ENCODE assay signal across 1 cellular context in the genomic region with DNA sequence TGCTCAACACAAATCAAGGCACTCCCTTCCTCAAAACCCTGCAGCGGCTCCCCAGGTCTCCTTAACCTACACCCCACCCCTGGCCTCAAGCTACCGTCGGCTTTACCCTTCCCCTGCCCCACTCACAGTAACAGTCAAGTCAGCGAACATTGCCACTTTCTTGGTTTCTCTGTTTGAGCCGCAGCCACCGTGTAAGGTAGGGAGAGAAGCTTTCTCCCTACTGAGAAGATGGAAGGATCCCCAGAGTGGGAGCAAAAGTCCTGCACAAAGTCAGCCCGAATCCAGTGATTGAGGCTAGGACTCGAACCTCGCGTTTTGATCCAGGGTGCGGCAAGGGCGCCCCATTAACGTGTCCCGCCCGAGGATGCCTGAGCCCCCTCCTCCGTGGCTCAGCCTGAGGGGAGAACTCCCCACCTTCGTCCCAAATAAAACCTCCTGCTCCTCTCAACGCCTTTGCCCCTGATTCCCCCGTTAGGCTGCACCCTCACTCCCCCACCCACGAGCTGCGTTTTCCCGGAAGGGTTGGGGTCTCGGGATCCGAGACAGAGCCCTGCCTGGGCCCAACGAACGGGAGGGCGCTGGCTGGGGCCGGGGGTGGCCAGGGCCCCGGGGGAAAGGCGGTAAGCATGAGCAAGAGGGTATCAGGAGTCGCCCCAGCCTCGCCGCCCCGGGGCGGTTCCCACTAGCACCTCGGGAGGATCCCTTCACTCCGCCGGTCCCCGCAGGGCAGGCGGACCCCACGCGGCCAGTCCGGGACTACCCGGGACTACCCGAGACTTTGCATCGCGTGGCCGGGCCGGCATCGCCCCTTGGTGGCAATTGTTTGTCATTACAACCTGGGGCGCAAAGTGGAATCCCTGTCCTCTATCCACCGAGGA.
TF ChIP-seq lines count a peak whose summit lies in the region.

No MANE protein-coding gene starts in this region.

TF ChIP-seq in HepG2, 621 proteins besides CTCF, POLR2A, EP300 and RAD21 (continued from another document and continues in another):
- TF ChIP-seq, protein P1, sequence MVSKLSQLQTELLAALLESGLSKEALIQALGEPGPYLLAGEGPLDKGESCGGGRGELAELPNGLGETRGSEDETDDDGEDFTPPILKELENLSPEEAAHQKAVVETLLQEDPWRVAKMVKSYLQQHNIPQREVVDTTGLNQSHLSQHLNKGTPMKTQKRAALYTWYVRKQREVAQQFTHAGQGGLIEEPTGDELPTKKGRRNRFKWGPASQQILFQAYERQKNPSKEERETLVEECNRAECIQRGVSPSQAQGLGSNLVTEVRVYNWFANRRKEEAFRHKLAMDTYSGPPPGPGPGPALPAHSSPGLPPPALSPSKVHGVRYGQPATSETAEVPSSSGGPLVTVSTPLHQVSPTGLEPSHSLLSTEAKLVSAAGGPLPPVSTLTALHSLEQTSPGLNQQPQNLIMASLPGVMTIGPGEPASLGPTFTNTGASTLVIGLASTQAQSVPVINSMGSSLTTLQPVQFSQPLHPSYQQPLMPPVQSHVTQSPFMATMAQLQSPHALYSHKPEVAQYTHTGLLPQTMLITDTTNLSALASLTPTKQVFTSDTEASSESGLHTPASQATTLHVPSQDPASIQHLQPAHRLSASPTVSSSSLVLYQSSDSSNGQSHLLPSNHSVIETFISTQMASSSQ (IDR thresholded peaks at IDR 0.05; ENCODE audit: low read depth) = no peak
- TF ChIP-seq, protein P1 (CRISPR knock-in tag; IDR thresholded peaks at IDR 0.05; ENCODE audit: borderline replicate concordance) = no peak
- no peak for TF ChIP-seq HNF4A (CRISPR knock-in tag; IDR thresholded peaks at IDR 0.05)
- no peak for TF ChIP-seq SETDB1 (CRISPR knock-in tag; IDR thresholded peaks at IDR 0.05; ENCODE audit: borderline replicate concordance)
- TF ChIP-seq ZBTB42 (CRISPR knock-in tag; IDR thresholded peaks at IDR 0.05) = no peak
- TF ChIP-seq MZF1 (CRISPR knock-in tag; IDR thresholded peaks at IDR 0.05; ENCODE audit: borderline replicate concordance) = no peak
- TF ChIP-seq, protein P2, sequence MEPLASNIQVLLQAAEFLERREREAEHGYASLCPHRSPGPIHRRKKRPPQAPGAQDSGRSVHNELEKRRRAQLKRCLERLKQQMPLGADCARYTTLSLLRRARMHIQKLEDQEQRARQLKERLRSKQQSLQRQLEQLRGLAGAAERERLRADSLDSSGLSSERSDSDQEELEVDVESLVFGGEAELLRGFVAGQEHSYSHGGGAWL (CRISPR knock-in tag; IDR thresholded peaks at IDR 0.05) = no peak
- TF ChIP-seq, protein P3, sequence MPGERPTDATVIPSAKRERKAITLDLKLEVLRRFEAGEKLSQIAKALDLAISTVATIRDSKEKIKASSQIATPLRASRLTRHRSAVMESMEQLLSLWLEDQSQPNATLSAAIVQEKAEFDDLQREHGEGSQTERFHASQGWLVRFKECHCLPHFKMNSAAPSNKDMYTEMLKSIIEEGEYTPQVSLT (CRISPR knock-in tag; IDR thresholded peaks at IDR 0.05; ENCODE audit: borderline replicate concordance, low read depth) = no peak
- peak; percentile 98 for TF ChIP-seq STAG1 (CRISPR knock-in tag; IDR thresholded peaks at IDR 0.05)
- TF ChIP-seq ZNF180 (CRISPR knock-in tag; IDR thresholded peaks at IDR 0.05; ENCODE audit: borderline replicate concordance, low read depth) = no peak; the same call in 1 of the 2 replicates
- TF ChIP-seq CHD4 (IDR thresholded peaks at IDR 0.05; ENCODE audit: borderline replicate concordance, low read length) = no peak
- TF ChIP-seq, protein P4, sequence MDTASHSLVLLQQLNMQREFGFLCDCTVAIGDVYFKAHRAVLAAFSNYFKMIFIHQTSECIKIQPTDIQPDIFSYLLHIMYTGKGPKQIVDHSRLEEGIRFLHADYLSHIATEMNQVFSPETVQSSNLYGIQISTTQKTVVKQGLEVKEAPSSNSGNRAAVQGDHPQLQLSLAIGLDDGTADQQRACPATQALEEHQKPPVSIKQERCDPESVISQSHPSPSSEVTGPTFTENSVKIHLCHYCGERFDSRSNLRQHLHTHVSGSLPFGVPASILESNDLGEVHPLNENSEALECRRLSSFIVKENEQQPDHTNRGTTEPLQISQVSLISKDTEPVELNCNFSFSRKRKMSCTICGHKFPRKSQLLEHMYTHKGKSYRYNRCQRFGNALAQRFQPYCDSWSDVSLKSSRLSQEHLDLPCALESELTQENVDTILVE (CRISPR knock-in tag; IDR thresholded peaks at IDR 0.05) = peak; percentile 48; the same call in 1 of the 2 replicates
- TF ChIP-seq ZNF543 (CRISPR knock-in tag; IDR thresholded peaks at IDR 0.05) = no peak
- no peak for TF ChIP-seq FOXJ3 (CRISPR knock-in tag; IDR thresholded peaks at IDR 0.05; ENCODE audit: borderline replicate concordance)
- no peak for TF ChIP-seq ZIK1 (CRISPR knock-in tag; IDR thresholded peaks at IDR 0.05; ENCODE audit: borderline replicate concordance, low read depth)
- TF ChIP-seq, protein P5, sequence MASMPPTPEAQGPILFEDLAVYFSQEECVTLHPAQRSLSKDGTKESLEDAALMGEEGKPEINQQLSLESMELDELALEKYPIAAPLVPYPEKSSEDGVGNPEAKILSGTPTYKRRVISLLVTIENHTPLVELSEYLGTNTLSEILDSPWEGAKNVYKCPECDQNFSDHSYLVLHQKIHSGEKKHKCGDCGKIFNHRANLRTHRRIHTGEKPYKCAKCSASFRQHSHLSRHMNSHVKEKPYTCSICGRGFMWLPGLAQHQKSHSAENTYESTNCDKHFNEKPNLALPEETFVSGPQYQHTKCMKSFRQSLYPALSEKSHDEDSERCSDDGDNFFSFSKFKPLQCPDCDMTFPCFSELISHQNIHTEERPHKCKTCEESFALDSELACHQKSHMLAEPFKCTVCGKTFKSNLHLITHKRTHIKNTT (CRISPR knock-in tag; IDR thresholded peaks at IDR 0.05) = no peak
- TF ChIP-seq, protein P6, sequence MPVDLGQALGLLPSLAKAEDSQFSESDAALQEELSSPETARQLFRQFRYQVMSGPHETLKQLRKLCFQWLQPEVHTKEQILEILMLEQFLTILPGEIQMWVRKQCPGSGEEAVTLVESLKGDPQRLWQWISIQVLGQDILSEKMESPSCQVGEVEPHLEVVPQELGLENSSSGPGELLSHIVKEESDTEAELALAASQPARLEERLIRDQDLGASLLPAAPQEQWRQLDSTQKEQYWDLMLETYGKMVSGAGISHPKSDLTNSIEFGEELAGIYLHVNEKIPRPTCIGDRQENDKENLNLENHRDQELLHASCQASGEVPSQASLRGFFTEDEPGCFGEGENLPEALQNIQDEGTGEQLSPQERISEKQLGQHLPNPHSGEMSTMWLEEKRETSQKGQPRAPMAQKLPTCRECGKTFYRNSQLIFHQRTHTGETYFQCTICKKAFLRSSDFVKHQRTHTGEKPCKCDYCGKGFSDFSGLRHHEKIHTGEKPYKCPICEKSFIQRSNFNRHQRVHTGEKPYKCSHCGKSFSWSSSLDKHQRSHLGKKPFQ (CRISPR knock-in tag; IDR thresholded peaks at IDR 0.05; ENCODE audit: insufficient replicate concordance) = no peak
- TF ChIP-seq SSRP1 (CRISPR knock-in tag; IDR thresholded peaks at IDR 0.05) = no peak
- 0 out of 2 replicates have a peak, but pooled peaks have one; percentile 34 for TF ChIP-seq ZNF335 (CRISPR knock-in tag; IDR thresholded peaks at IDR 0.05)
- peak; percentile 50; the same call in 1 of the 2 replicates for TF ChIP-seq SRY (CRISPR knock-in tag; IDR thresholded peaks at IDR 0.05)
- TF ChIP-seq ZNF326 (CRISPR knock-in tag; IDR thresholded peaks at IDR 0.05; ENCODE audit: borderline replicate concordance) = no peak
- TF ChIP-seq, protein P7, sequence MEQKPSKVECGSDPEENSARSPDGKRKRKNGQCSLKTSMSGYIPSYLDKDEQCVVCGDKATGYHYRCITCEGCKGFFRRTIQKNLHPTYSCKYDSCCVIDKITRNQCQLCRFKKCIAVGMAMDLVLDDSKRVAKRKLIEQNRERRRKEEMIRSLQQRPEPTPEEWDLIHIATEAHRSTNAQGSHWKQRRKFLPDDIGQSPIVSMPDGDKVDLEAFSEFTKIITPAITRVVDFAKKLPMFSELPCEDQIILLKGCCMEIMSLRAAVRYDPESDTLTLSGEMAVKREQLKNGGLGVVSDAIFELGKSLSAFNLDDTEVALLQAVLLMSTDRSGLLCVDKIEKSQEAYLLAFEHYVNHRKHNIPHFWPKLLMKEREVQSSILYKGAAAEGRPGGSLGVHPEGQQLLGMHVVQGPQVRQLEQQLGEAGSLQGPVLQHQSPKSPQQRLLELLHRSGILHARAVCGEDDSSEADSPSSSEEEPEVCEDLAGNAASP (CRISPR knock-in tag; IDR thresholded peaks at IDR 0.05; ENCODE audit: borderline replicate concordance) = 0 out of 2 replicates have a peak, but pooled peaks have one; percentile 20
- TF ChIP-seq ZNF263 (CRISPR knock-in tag; IDR thresholded peaks at IDR 0.05) = no peak
- TF ChIP-seq ZKSCAN8 (CRISPR knock-in tag; IDR thresholded peaks at IDR 0.05; ENCODE audit: borderline replicate concordance) = no peak
- no peak for TF ChIP-seq ZFY (CRISPR knock-in tag; IDR thresholded peaks at IDR 0.05)
- TF ChIP-seq, protein P8, sequence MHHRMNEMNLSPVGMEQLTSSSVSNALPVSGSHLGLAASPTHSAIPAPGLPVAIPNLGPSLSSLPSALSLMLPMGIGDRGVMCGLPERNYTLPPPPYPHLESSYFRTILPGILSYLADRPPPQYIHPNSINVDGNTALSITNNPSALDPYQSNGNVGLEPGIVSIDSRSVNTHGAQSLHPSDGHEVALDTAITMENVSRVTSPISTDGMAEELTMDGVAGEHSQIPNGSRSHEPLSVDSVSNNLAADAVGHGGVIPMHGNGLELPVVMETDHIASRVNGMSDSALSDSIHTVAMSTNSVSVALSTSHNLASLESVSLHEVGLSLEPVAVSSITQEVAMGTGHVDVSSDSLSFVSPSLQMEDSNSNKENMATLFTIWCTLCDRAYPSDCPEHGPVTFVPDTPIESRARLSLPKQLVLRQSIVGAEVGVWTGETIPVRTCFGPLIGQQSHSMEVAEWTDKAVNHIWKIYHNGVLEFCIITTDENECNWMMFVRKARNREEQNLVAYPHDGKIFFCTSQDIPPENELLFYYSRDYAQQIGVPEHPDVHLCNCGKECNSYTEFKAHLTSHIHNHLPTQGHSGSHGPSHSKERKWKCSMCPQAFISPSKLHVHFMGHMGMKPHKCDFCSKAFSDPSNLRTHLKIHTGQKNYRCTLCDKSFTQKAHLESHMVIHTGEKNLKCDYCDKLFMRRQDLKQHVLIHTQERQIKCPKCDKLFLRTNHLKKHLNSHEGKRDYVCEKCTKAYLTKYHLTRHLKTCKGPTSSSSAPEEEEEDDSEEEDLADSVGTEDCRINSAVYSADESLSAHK (CRISPR knock-in tag; IDR thresholded peaks at IDR 0.05; ENCODE audit: borderline replicate concordance) = no peak
- TF ChIP-seq ZFP36 (IDR thresholded peaks at IDR 0.05; ENCODE audit: borderline replicate concordance, low read depth, low read length, partially characterized antibody) = no peak
- no peak for TF ChIP-seq ZNF17 (CRISPR knock-in tag; IDR thresholded peaks at IDR 0.05)
- TF ChIP-seq, protein P9, sequence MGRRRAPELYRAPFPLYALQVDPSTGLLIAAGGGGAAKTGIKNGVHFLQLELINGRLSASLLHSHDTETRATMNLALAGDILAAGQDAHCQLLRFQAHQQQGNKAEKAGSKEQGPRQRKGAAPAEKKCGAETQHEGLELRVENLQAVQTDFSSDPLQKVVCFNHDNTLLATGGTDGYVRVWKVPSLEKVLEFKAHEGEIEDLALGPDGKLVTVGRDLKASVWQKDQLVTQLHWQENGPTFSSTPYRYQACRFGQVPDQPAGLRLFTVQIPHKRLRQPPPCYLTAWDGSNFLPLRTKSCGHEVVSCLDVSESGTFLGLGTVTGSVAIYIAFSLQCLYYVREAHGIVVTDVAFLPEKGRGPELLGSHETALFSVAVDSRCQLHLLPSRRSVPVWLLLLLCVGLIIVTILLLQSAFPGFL (CRISPR knock-in tag; IDR thresholded peaks at IDR 0.05) = no peak
- no peak for TF ChIP-seq PPARG (CRISPR knock-in tag; conservative IDR thresholded peaks at IDR 0.05)
- TF ChIP-seq, protein P10, sequence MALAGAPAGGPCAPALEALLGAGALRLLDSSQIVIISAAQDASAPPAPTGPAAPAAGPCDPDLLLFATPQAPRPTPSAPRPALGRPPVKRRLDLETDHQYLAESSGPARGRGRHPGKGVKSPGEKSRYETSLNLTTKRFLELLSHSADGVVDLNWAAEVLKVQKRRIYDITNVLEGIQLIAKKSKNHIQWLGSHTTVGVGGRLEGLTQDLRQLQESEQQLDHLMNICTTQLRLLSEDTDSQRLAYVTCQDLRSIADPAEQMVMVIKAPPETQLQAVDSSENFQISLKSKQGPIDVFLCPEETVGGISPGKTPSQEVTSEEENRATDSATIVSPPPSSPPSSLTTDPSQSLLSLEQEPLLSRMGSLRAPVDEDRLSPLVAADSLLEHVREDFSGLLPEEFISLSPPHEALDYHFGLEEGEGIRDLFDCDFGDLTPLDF (CRISPR knock-in tag; IDR thresholded peaks at IDR 0.05) = no peak
- 0 out of 2 replicates have a peak, but pooled peaks have one; percentile 45 for TF ChIP-seq REXO4 (CRISPR knock-in tag; IDR thresholded peaks at IDR 0.05; ENCODE audit: borderline replicate concordance)
- TF ChIP-seq SP4 (CRISPR knock-in tag; IDR thresholded peaks at IDR 0.05) = no peak
- TF ChIP-seq HDAC6 (IDR thresholded peaks at IDR 0.05; ENCODE audit: low read depth, low read length) = no peak
- TF ChIP-seq, protein P11, sequence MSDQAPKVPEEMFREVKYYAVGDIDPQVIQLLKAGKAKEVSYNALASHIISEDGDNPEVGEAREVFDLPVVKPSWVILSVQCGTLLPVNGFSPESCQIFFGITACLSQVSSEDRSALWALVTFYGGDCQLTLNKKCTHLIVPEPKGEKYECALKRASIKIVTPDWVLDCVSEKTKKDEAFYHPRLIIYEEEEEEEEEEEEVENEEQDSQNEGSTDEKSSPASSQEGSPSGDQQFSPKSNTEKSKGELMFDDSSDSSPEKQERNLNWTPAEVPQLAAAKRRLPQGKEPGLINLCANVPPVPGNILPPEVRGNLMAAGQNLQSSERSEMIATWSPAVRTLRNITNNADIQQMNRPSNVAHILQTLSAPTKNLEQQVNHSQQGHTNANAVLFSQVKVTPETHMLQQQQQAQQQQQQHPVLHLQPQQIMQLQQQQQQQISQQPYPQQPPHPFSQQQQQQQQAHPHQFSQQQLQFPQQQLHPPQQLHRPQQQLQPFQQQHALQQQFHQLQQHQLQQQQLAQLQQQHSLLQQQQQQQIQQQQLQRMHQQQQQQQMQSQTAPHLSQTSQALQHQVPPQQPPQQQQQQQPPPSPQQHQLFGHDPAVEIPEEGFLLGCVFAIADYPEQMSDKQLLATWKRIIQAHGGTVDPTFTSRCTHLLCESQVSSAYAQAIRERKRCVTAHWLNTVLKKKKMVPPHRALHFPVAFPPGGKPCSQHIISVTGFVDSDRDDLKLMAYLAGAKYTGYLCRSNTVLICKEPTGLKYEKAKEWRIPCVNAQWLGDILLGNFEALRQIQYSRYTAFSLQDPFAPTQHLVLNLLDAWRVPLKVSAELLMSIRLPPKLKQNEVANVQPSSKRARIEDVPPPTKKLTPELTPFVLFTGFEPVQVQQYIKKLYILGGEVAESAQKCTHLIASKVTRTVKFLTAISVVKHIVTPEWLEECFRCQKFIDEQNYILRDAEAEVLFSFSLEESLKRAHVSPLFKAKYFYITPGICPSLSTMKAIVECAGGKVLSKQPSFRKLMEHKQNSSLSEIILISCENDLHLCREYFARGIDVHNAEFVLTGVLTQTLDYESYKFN (CRISPR knock-in tag; conservative IDR thresholded peaks at IDR 0.05) = no peak
- no peak for TF ChIP-seq ZNF343 (CRISPR knock-in tag; IDR thresholded peaks at IDR 0.05)
